1 cellular context compared by ENCODE assay signal in the genomic region with DNA sequence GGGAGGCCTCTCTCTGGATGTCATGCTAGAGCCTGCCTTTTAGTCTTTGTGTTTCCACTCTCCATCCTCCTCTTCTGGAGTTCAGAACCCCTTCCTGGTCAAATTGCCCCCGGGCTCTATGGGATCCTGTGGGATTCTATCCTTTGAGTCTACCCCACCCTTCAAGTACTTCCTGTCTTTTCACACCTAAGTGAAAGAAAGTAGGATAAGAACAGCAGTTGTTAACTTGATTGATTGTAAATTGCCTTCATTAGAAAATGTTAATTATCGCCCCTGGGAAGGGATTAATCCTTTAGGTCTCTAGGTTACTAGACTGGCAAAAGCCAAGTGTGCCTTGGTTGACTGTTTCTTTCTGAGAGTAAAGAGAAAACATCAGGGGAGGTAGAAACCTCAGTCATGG.
TF ChIP-seq lines count a peak whose summit lies in the region.

No MANE protein-coding gene starts in this region.

TF ChIP-seq in H1, 55 proteins besides CTCF, POLR2A, EP300 and RAD21:
- TF ChIP-seq CEBPB (IDR thresholded peaks at IDR 0.05; ENCODE audit: low read depth, low read length) (no peak), TAF1 (IDR thresholded peaks at IDR 0.05; ENCODE audit: low read depth, low read length) (no peak), ZNF274 (IDR thresholded peaks at IDR 0.05; ENCODE audit: borderline replicate concordance, extremely low read depth, low read length) (no peak), CTBP2 (IDR thresholded peaks at IDR 0.05; ENCODE audit: borderline replicate concordance, insufficient read depth, insufficient read length, low read length) (no peak), KDM1A (IDR thresholded peaks at IDR 0.05; ENCODE audit: borderline replicate concordance, low read length) (no peak), FOSL1 (IDR thresholded peaks at IDR 0.05; ENCODE audit: insufficient read depth, low read depth, low read length) (no peak), TEAD4 (IDR thresholded peaks at IDR 0.05; ENCODE audit: low read depth, low read length) (no peak), TBP (IDR thresholded peaks at IDR 0.05; ENCODE audit: low read depth, low read length) (no peak), SIRT6 (IDR thresholded peaks at IDR 0.05; ENCODE audit: low read length) (no peak), EZH2 (IDR thresholded peaks at IDR 0.05; ENCODE audit: low read depth, low read length, severe bottlenecking) (no peak), ASH2L (IDR thresholded peaks at IDR 0.05; ENCODE audit: low read length) (no peak), CHD1 (IDR thresholded peaks at IDR 0.05; ENCODE audit: low read depth, low read length) (no peak), RBBP5 (IDR thresholded peaks at IDR 0.05; ENCODE audit: borderline replicate concordance, low read depth, low read length) (no peak), TCF12 (IDR thresholded peaks at IDR 0.05; ENCODE audit: low read depth, low read length) (peak; percentile 99), BCL11A (IDR thresholded peaks at IDR 0.05; ENCODE audit: low read depth in 2 of 2, low read length in 2 of 2) (no peak), SP4 (IDR thresholded peaks at IDR 0.05; ENCODE audit: low read length) (no peak), RXRA (IDR thresholded peaks at IDR 0.05; ENCODE audit: insufficient read depth, low read depth, low read length) (no peak), JUND (IDR thresholded peaks at IDR 0.05; ENCODE audit: low read length) (no peak), RFX5 (IDR thresholded peaks at IDR 0.05; ENCODE audit: borderline replicate concordance, low read depth, low read length) (no peak), EGR1 (IDR thresholded peaks at IDR 0.05; ENCODE audit: borderline replicate concordance, low read depth, low read length) (peak; percentile 18; the same call in 1 of the 2 replicates), GTF2F1 (IDR thresholded peaks at IDR 0.05; ENCODE audit: borderline replicate concordance, low read depth, low read length) (no peak), CHD2 (IDR thresholded peaks at IDR 0.05; ENCODE audit: low read length) (no peak), HDAC6 (IDR thresholded peaks at IDR 0.05; ENCODE audit: low read depth, low read length) (no peak), JUN (IDR thresholded peaks at IDR 0.05; ENCODE audit: low read depth, low read length) (no peak), POLR2AphosphoS5 (IDR thresholded peaks at IDR 0.05; ENCODE audit: low read depth, low read length) (peak; percentile 27; the same call in 1 of the 2 replicates), PHF8 (conservative IDR thresholded peaks at IDR 0.05; ENCODE audit: low read depth, low read length) (no peak), SP1 (IDR thresholded peaks at IDR 0.05; ENCODE audit: low read depth, low read length) (peak; percentile 53; the same call in 1 of the 2 replicates), NANOG (IDR thresholded peaks at IDR 0.05; ENCODE audit: insufficient read depth, low read depth, low read length, poor library complexity, severe bottlenecking) (peak; percentile 34), RNF2 (IDR thresholded peaks at IDR 0.05; ENCODE audit: borderline replicate concordance, low read depth, low read length, missing control alignments, poor library complexity, severe bottlenecking) (no peak), YY1 (IDR thresholded peaks at IDR 0.05; ENCODE audit: low read depth, low read length) (no peak), CBX8 (IDR thresholded peaks at IDR 0.05; ENCODE audit: borderline replicate concordance, low read depth, low read length) (no peak), SIX5 (IDR thresholded peaks at IDR 0.05; ENCODE audit: low read depth, low read length) (no peak), HDAC2 (IDR thresholded peaks at IDR 0.05; ENCODE audit: borderline replicate concordance in 1 of 2, low read depth in 2 of 2, low read length in 2 of 2) (no peak), TAF7 (optimal IDR thresholded peaks at IDR 0.05; ENCODE audit: borderline replicate concordance, low read depth, low read length) (no peak), SRF (IDR thresholded peaks at IDR 0.05; ENCODE audit: low read depth, low read length) (no peak), BRCA1 (IDR thresholded peaks at IDR 0.05; ENCODE audit: low read depth, low read length) (no peak)
- TF ChIP-seq, protein P1, sequence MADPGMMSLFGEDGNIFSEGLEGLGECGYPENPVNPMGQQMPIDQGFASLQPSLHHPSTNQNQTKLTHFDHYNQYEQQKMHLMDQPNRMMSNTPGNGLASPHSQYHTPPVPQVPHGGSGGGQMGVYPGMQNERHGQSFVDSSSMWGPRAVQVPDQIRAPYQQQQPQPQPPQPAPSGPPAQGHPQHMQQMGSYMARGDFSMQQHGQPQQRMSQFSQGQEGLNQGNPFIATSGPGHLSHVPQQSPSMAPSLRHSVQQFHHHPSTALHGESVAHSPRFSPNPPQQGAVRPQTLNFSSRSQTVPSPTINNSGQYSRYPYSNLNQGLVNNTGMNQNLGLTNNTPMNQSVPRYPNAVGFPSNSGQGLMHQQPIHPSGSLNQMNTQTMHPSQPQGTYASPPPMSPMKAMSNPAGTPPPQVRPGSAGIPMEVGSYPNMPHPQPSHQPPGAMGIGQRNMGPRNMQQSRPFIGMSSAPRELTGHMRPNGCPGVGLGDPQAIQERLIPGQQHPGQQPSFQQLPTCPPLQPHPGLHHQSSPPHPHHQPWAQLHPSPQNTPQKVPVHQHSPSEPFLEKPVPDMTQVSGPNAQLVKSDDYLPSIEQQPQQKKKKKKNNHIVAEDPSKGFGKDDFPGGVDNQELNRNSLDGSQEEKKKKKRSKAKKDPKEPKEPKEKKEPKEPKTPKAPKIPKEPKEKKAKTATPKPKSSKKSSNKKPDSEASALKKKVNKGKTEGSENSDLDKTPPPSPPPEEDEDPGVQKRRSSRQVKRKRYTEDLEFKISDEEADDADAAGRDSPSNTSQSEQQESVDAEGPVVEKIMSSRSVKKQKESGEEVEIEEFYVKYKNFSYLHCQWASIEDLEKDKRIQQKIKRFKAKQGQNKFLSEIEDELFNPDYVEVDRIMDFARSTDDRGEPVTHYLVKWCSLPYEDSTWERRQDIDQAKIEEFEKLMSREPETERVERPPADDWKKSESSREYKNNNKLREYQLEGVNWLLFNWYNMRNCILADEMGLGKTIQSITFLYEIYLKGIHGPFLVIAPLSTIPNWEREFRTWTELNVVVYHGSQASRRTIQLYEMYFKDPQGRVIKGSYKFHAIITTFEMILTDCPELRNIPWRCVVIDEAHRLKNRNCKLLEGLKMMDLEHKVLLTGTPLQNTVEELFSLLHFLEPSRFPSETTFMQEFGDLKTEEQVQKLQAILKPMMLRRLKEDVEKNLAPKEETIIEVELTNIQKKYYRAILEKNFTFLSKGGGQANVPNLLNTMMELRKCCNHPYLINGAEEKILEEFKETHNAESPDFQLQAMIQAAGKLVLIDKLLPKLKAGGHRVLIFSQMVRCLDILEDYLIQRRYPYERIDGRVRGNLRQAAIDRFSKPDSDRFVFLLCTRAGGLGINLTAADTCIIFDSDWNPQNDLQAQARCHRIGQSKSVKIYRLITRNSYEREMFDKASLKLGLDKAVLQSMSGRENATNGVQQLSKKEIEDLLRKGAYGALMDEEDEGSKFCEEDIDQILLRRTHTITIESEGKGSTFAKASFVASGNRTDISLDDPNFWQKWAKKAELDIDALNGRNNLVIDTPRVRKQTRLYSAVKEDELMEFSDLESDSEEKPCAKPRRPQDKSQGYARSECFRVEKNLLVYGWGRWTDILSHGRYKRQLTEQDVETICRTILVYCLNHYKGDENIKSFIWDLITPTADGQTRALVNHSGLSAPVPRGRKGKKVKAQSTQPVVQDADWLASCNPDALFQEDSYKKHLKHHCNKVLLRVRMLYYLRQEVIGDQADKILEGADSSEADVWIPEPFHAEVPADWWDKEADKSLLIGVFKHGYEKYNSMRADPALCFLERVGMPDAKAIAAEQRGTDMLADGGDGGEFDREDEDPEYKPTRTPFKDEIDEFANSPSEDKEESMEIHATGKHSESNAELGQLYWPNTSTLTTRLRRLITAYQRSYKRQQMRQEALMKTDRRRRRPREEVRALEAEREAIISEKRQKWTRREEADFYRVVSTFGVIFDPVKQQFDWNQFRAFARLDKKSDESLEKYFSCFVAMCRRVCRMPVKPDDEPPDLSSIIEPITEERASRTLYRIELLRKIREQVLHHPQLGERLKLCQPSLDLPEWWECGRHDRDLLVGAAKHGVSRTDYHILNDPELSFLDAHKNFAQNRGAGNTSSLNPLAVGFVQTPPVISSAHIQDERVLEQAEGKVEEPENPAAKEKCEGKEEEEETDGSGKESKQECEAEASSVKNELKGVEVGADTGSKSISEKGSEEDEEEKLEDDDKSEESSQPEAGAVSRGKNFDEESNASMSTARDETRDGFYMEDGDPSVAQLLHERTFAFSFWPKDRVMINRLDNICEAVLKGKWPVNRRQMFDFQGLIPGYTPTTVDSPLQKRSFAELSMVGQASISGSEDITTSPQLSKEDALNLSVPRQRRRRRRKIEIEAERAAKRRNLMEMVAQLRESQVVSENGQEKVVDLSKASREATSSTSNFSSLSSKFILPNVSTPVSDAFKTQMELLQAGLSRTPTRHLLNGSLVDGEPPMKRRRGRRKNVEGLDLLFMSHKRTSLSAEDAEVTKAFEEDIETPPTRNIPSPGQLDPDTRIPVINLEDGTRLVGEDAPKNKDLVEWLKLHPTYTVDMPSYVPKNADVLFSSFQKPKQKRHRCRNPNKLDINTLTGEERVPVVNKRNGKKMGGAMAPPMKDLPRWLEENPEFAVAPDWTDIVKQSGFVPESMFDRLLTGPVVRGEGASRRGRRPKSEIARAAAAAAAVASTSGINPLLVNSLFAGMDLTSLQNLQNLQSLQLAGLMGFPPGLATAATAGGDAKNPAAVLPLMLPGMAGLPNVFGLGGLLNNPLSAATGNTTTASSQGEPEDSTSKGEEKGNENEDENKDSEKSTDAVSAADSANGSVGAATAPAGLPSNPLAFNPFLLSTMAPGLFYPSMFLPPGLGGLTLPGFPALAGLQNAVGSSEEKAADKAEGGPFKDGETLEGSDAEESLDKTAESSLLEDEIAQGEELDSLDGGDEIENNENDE (IDR thresholded peaks at IDR 0.05; ENCODE audit: insufficient replicate concordance, low read length): no peak
- TF ChIP-seq, protein P2, sequence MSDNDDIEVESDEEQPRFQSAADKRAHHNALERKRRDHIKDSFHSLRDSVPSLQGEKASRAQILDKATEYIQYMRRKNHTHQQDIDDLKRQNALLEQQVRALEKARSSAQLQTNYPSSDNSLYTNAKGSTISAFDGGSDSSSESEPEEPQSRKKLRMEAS (IDR thresholded peaks at IDR 0.05): no peak
- TF ChIP-seq, protein P3, sequence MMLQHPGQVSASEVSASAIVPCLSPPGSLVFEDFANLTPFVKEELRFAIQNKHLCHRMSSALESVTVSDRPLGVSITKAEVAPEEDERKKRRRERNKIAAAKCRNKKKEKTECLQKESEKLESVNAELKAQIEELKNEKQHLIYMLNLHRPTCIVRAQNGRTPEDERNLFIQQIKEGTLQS (IDR thresholded peaks at IDR 0.05; ENCODE audit: insufficient read depth, low read depth, low read length): no peak
